ENCODE assay signal across 13 cellular contexts in genomic region chr7:139995034-139995915, GRCh38.
DNase-seq lines count a peak whose midpoint lies in the region; ATAC-seq and TF ChIP-seq lines count a peak whose summit lies in the region.
"Had no signal": no experiment of that assay in that cellular context is flagged by ENCODE, and none has a peak within 500 bp of the region (broad histone marks: within the 10 kb centered on the region; RNA-seq: fewer than 3 reads in every experiment).

No MANE protein-coding gene starts in this region.

- H3K9me3 ChIP-seq in T-helper 17 cell (ENCODE audit: control insufficient read depth, low read length, poor library complexity, severe bottlenecking), result no peaks in the 10 kb centered on the region

- no peaks in the 10 kb centered on the region for H3K27me3 Mint-ChIP-seq in T-helper 17 cell

- peak overlapping the region; percentile 81 for H3K27ac Mint-ChIP-seq in T-helper 17 cell

- peak; percentile 40 for DNase-seq in Daoy (ENCODE audit: low read depth)
- no peak for DNase-seq in T-helper 17 cell
- DNase-seq in foreskin fibroblast, result peak; percentile 9 to 57
- peak; percentile 53 for DNase-seq in occipital lobe (lab: John Stamatoyannopoulos, UW)
- DNase-seq in NCI-H524 treated with DMSO at 0.1 percent for 48 hours (lab: John Stamatoyannopoulos, UW), result no peak
- DNase-seq in activated gamma-delta T cell treated with Interleukin-2 at 50 U/mL for 16 hours, result no peak
- DNase-seq: activated T-cell treated with anti-CD3 and anti-CD28 coated beads, Interleukin-2, amount 50 U/mL, for 48 hours; DMS79; NCI-H774; stimulated activated CD4-positive, alpha-beta T cell treated with anti-CD3 and anti-CD28 coated beads, Interleukin-1b, Interleukin-23, amount 100 ng/mL, for 48 hours; trophoblast cell had no signal

- no peak overlapping the region for H3K4me3 ChIP-seq in foreskin fibroblast (ENCODE audit: low read depth in 1 of 2, low read length in 2 of 2)

- no peak for TF ChIP-seq CTCF in foreskin fibroblast (IDR thresholded peaks at IDR 0.05; ENCODE audit: low read depth, low read length)

- H3K4me1 Mint-ChIP-seq in T-helper 17 cell, result peaks cover 5% of the 10 kb centered on the region

- no peak overlapping the region for H3K4me3 Mint-ChIP-seq in T-helper 17 cell

- ATAC-seq in T-helper 17 cell, result no peak
- no peak for ATAC-seq in GM19328 (IDR thresholded peaks at IDR 0.05; ENCODE audit: unreplicated experiment)
- ATAC-seq in GM18873 (IDR thresholded peaks at IDR 0.05; ENCODE audit: low FRiP score, unreplicated experiment), result no peak

- H3K36me3 Mint-ChIP-seq in T-helper 17 cell (ENCODE audit: low read depth), result peaks cover 2% of the 10 kb centered on the region

Comparison
In these comparisons a context has a peak if more than half of its experiments do, and no peak if none do; other contexts are left out.
1. DNase-seq: peak in Daoy (single experiment), foreskin fibroblast (2 of 2) and occipital lobe (single experiment); none in T-helper 17 cell (0 of 3), NCI-H524 treated with DMSO at 0.1 percent for 48 hours (single experiment) and activated gamma-delta T cell treated with Interleukin-2 at 50 U/mL for 16 hours (single experiment).